Comparison of ENCODE assay signal across 8 cellular contexts in genomic region chr5:172872997-172873491, GRCh38. TPM values are rescaled to one million over a fixed set of nuclear protein-coding genes. Genes with fewer than 3 reads are reported as not detected.
DNase-seq lines count a peak whose midpoint lies in the region; ATAC-seq lines count a peak whose summit lies in the region.

No MANE protein-coding gene starts in this region.

- no peaks in the 10 kb centered on the region for H3K27me3 Mint-ChIP-seq in activated naive CD4-positive, alpha-beta T cell treated with anti-CD3 and anti-CD28 coated beads, Interleukin-2, amount 50 U/mL, for 24 hours
- no peaks in the 10 kb centered on the region for H3K27me3 Mint-ChIP-seq in activated naive CD4-positive, alpha-beta T cell treated with anti-CD3 and anti-CD28 coated beads, Interleukin-2, amount 10 ng/mL, durations not matched to agents 7 days and 5 days

- H3K36me3 ChIP-seq in aorta (ENCODE audit: control insufficient read depth in 1 of 2, insufficient read depth in 2 of 2, low read length in 1 of 2): peaks cover 0 to 1% of the 10 kb centered on the region in 2 donors

- H3K27ac ChIP-seq in aorta (ENCODE audit: low read depth in 1 of 2, low read length in 2 of 2): peak overlapping the region; percentile 79 to 94

- no peaks in the 10 kb centered on the region for H3K9me3 Mint-ChIP-seq in activated naive CD4-positive, alpha-beta T cell treated with anti-CD3 and anti-CD28 coated beads, Interleukin-2, amount 50 U/mL, for 24 hours
- H3K9me3 Mint-ChIP-seq in activated naive CD4-positive, alpha-beta T cell treated with anti-CD3 and anti-CD28 coated beads, Interleukin-2, amount 10 ng/mL, durations not matched to agents 7 days and 5 days: no peaks in the 10 kb centered on the region

- H3K4me3 ChIP-seq in aorta (ENCODE audit: low read length in 2 of 2): no peak overlapping the region

- CTCF ChIA-PET in activated naive CD4-positive, alpha-beta T cell treated with anti-CD3 and anti-CD28 coated beads, Interleukin-2, amount 10 ng/mL, durations not matched to agents 7 days and 5 days (lab: Charles Lee): no interaction called here

- H3K27me3 ChIP-seq in aorta (ENCODE audit: control insufficient read depth in 1 of 2, insufficient read depth in 2 of 2, low read length in 1 of 2): no peaks in the 10 kb centered on the region

- no peak for DNase-seq in activated naive CD4-positive, alpha-beta T cell treated with anti-CD3 and anti-CD28 coated beads, Interleukin-2, amount 10 ng/mL, durations not matched to agents 7 days and 5 days
- DNase-seq in Right ventricle myocardium superior (peak; percentile 91), occipital lobe (lab: John Stamatoyannopoulos, UW) (peak; percentile 72), aorta (peak; percentile 91 to 95), NCI-H345 treated with DMSO at 0.1 percent for 48 hours (lab: John Stamatoyannopoulos, UW; ENCODE audit: unreplicated experiment) (no peak)

- H3K4me3 Mint-ChIP-seq in activated naive CD4-positive, alpha-beta T cell treated with anti-CD3 and anti-CD28 coated beads, Interleukin-2, amount 50 U/mL, for 24 hours: no peak overlapping the region
- H3K4me3 Mint-ChIP-seq in activated naive CD4-positive, alpha-beta T cell treated with anti-CD3 and anti-CD28 coated beads, Interleukin-2, amount 10 ng/mL, durations not matched to agents 7 days and 5 days: no peak overlapping the region

- ATAC-seq in Right ventricle myocardium superior (ENCODE audit: poor library complexity) (peak; percentile 57), aorta (ENCODE audit: low FRiP score) (peak; percentile 61), GM21825 (IDR thresholded peaks at IDR 0.05; ENCODE audit: unreplicated experiment) (no peak), HG03354 (IDR thresholded peaks at IDR 0.05; ENCODE audit: poor library complexity, severe bottlenecking, unreplicated experiment) (no peak)

- peak overlapping the region; percentile 12 for H3K27ac Mint-ChIP-seq in activated naive CD4-positive, alpha-beta T cell treated with anti-CD3 and anti-CD28 coated beads, Interleukin-2, amount 50 U/mL, for 24 hours
- H3K27ac Mint-ChIP-seq in activated naive CD4-positive, alpha-beta T cell treated with anti-CD3 and anti-CD28 coated beads, Interleukin-2, amount 10 ng/mL, durations not matched to agents 7 days and 5 days: no peak overlapping the region

- H3K36me3 Mint-ChIP-seq in activated naive CD4-positive, alpha-beta T cell treated with anti-CD3 and anti-CD28 coated beads, Interleukin-2, amount 50 U/mL, for 24 hours: no peaks in the 10 kb centered on the region
- H3K36me3 Mint-ChIP-seq in activated naive CD4-positive, alpha-beta T cell treated with anti-CD3 and anti-CD28 coated beads, Interleukin-2, amount 10 ng/mL, durations not matched to agents 7 days and 5 days: peaks cover 2% of the 10 kb centered on the region

- H3K4me1 ChIP-seq in aorta (ENCODE audit: control insufficient read depth in 1 of 2, insufficient read depth in 2 of 2, low read length in 2 of 2): peaks cover 0 to 1% of the 10 kb centered on the region in 2 donors

- intact Hi-C loops in Right ventricle myocardium superior (cut with DNase I) (loop anchor here (5.0 kb wide), 1 partner anchor 106 kb away; no protein-coding TSS in a partner anchor), aorta (cut with DNase I) (loop anchor here (2.0 to 5.0 kb wide), 2 partner anchors 30 to 101 kb away; partner anchors contain the start of gene DUSP1 (in 1 of the 2))

- H3K4me1 Mint-ChIP-seq in activated naive CD4-positive, alpha-beta T cell treated with anti-CD3 and anti-CD28 coated beads, Interleukin-2, amount 50 U/mL, for 24 hours: peaks cover 31% of the 10 kb centered on the region
- peaks cover 15% of the 10 kb centered on the region for H3K4me1 Mint-ChIP-seq in activated naive CD4-positive, alpha-beta T cell treated with anti-CD3 and anti-CD28 coated beads, Interleukin-2, amount 10 ng/mL, durations not matched to agents 7 days and 5 days

- WGBS in aorta, 2 donors: 1 to 4% methylated on average over 13 of the region's 13 CpGs

- no peaks in the 10 kb centered on the region for H3K9me3 ChIP-seq in aorta (ENCODE audit: control insufficient read depth, low read length)

RNA-seq across cellular contexts. Expression of gene ERGIC1, which starts 39.0 kb away (rescaled TPM):
- total RNA-seq in Right ventricle myocardium superior: 75.5 TPM
- total RNA-seq in occipital lobe: 41.5 TPM
- total RNA-seq in aorta: 100 to 1,000 TPM; 135 to 170 TPM
- polyA plus RNA-seq in aorta: 100 to 1,000 TPM; 122 to 125 TPM

Comparison
In these comparisons a context has a peak if more than half of its experiments do, and no peak if none do; other contexts are left out.
1. DNase-seq: peak in Right ventricle myocardium superior (single experiment), occipital lobe (single experiment) and aorta (2 of 2); none in activated naive CD4-positive, alpha-beta T cell treated with anti-CD3 and anti-CD28 coated beads, Interleukin-2, amount 10 ng/mL, durations not matched to agents 7 days and 5 days (single experiment) and NCI-H345 treated with DMSO at 0.1 percent for 48 hours (single experiment).
2. ATAC-seq: peak in Right ventricle myocardium superior (single experiment) and aorta (single experiment); none in GM21825 (single experiment) and HG03354 (single experiment).